Comparison of ENCODE assay signal across 8 cellular contexts in genomic region chr2:222861411-222862067, GRCh38. TPM values are rescaled to one million over a fixed set of nuclear protein-coding genes. Genes with fewer than 3 reads are reported as not detected.
DNase-seq lines count a peak whose midpoint lies in the region; ATAC-seq lines count a peak whose summit lies in the region.

No MANE protein-coding gene starts in this region.

- no peaks in the 10 kb centered on the region for H3K27me3 ChIP-seq in BLaER1 treated with 17β-estradiol and CSF1 and Interleukin-3, amounts not matched to agents 10 nM and 100 nM
- no peaks in the 10 kb centered on the region for H3K27me3 ChIP-seq in HUES48 (ENCODE audit: control insufficient read depth, insufficient read depth, low read length)
- no peaks in the 10 kb centered on the region for H3K27me3 ChIP-seq in mucosa of rectum (ENCODE audit: control insufficient read depth in 2 of 2, insufficient read depth in 2 of 2, low read length in 2 of 2)

- H3K9me3 Mint-ChIP-seq in activated CD4-positive, alpha-beta T cell treated with anti-CD3 and anti-CD28 coated beads, Interleukin-2, amount 10 ng/mL, durations not matched to agents 24 days and 14 days, result no peaks in the 10 kb centered on the region

- peaks cover 4% of the 10 kb centered on the region for H3K36me3 Mint-ChIP-seq in activated CD4-positive, alpha-beta T cell treated with anti-CD3 and anti-CD28 coated beads, Interleukin-2, amount 10 ng/mL, durations not matched to agents 24 days and 14 days (ENCODE audit: low read depth)

- H3K4me3 ChIP-seq in BLaER1 treated with 17β-estradiol and CSF1 and Interleukin-3, amounts not matched to agents 10 nM and 100 nM, result peak overlapping the region; percentile 85 to 99 (median 96)
- H3K4me3 ChIP-seq in HUES48 (ENCODE audit: low read depth, low read length), result peak overlapping the region; percentile 83
- H3K4me3 ChIP-seq in mucosa of rectum (ENCODE audit: low read length in 2 of 2), result peak overlapping the region; percentile 85

- no peak overlapping the region for H3K27ac Mint-ChIP-seq in activated CD4-positive, alpha-beta T cell treated with anti-CD3 and anti-CD28 coated beads, Interleukin-2, amount 10 ng/mL, durations not matched to agents 24 days and 14 days

- H3K27me3 Mint-ChIP-seq in activated CD4-positive, alpha-beta T cell treated with anti-CD3 and anti-CD28 coated beads, Interleukin-2, amount 10 ng/mL, durations not matched to agents 24 days and 14 days, result peaks cover 9% of the 10 kb centered on the region

- H3K36me3 ChIP-seq in BLaER1 treated with 17β-estradiol and CSF1 and Interleukin-3, amounts not matched to agents 10 nM and 100 nM, result no peaks in the 10 kb centered on the region
- H3K36me3 ChIP-seq in HUES48 (ENCODE audit: control insufficient read depth, insufficient read depth, low read length) (no peaks in the 10 kb centered on the region), mucosa of rectum (ENCODE audit: control insufficient read depth in 2 of 2, insufficient read depth in 2 of 2, low read length in 2 of 2) (no peaks in the 10 kb centered on the region)

- peaks cover 51 to 57% (median 56%) of the 10 kb centered on the region in 11 experiments for H4K20me1 ChIP-seq in BLaER1 treated with 17β-estradiol and CSF1 and Interleukin-3, amounts not matched to agents 10 nM and 100 nM

- intact Hi-C loops in activated CD4-positive, alpha-beta T cell treated with anti-CD3 and anti-CD28 coated beads, Interleukin-2, amount 10 ng/mL, durations not matched to agents 24 days and 14 days (cut with micrococcal nuclease), result loop anchor here (1.0 to 5.0 kb wide), 6 partner anchors 41 to 205 kb away; partner anchors contain the start of gene FARSB

- H3K4me1 Mint-ChIP-seq in activated CD4-positive, alpha-beta T cell treated with anti-CD3 and anti-CD28 coated beads, Interleukin-2, amount 10 ng/mL, durations not matched to agents 24 days and 14 days, result peaks cover 9% of the 10 kb centered on the region

- ATAC-seq in GM19463 (IDR thresholded peaks at IDR 0.05; ENCODE audit: unreplicated experiment), result peak; percentile 32

- peak overlapping the region; percentile 96 to 100 (median 98) for H3K9ac ChIP-seq in BLaER1 treated with 17β-estradiol and CSF1 and Interleukin-3, amounts not matched to agents 10 nM and 100 nM
- H3K9ac ChIP-seq in HUES48 (ENCODE audit: low read depth, low read length), result peak overlapping the region; percentile 79
- H3K9ac ChIP-seq in mucosa of rectum (ENCODE audit: low read depth in 1 of 2, low read length in 2 of 2), result peak overlapping the region; percentile 88 to 97

- peak overlapping the region; percentile 76 to 96 (median 88) for H3K4me2 ChIP-seq in BLaER1 treated with 17β-estradiol and CSF1 and Interleukin-3, amounts not matched to agents 10 nM and 100 nM

- no peaks in the 10 kb centered on the region for H3K9me3 ChIP-seq in BLaER1 treated with 17β-estradiol and CSF1 and Interleukin-3, amounts not matched to agents 10 nM and 100 nM (replicated peaks in 1 of 11)
- no peaks in the 10 kb centered on the region for H3K9me3 ChIP-seq in HUES48 (ENCODE audit: control insufficient read depth, insufficient read depth, low read length)
- H3K9me3 ChIP-seq in mucosa of rectum (ENCODE audit: control insufficient read depth in 2 of 2, low read length in 2 of 2), result no peaks in the 10 kb centered on the region

- peaks cover 41 to 56% (median 49%) of the 10 kb centered on the region in 10 experiments for H3K4me1 ChIP-seq in BLaER1 treated with 17β-estradiol and CSF1 and Interleukin-3, amounts not matched to agents 10 nM and 100 nM
- H3K4me1 ChIP-seq in HUES48 (ENCODE audit: control insufficient read depth, insufficient read depth, low read length) (peaks cover 53% of the 10 kb centered on the region), mucosa of rectum (ENCODE audit: control insufficient read depth in 2 of 2, insufficient read depth in 2 of 2, low read length in 2 of 2) (peaks cover 22 to 23% of the 10 kb centered on the region in 2 donors)

- no peak overlapping the region for H3K4me3 Mint-ChIP-seq in activated CD4-positive, alpha-beta T cell treated with anti-CD3 and anti-CD28 coated beads, Interleukin-2, amount 10 ng/mL, durations not matched to agents 24 days and 14 days

- DNase-seq in activated CD4-positive, alpha-beta T cell treated with anti-CD3 and anti-CD28 coated beads, Interleukin-2, amount 10 ng/mL, durations not matched to agents 24 days and 14 days, result peak; percentile 85
- peak; percentile 22 for DNase-seq in effector CD4-positive, alpha-beta T cell
- DNase-seq in stimulated activated naive CD4-positive, alpha-beta T cell treated with Interleukin-2 at 50 U/mL for 16 hours (lab: John Stamatoyannopoulos, UW), result peak; percentile 41
- DNase-seq in NCI-H1105 (lab: John Stamatoyannopoulos, UW), result no peak

- peak overlapping the region; percentile 92 to 99 (median 97) for H3K27ac ChIP-seq in BLaER1 treated with 17β-estradiol and CSF1 and Interleukin-3, amounts not matched to agents 10 nM and 100 nM
- H3K27ac ChIP-seq in HUES48 (ENCODE audit: low read depth, low read length), result peak overlapping the region; percentile 94
- peak overlapping the region; percentile 94 to 95 for H3K27ac ChIP-seq in mucosa of rectum (ENCODE audit: low read depth in 2 of 2, low read length in 2 of 2)

RNA-seq across cellular contexts. Expression of gene ACSL3, which starts 0.7 kb away (rescaled TPM):
- total RNA-seq in activated CD4-positive, alpha-beta T cell treated with anti-CD3 and anti-CD28 coated beads, Interleukin-2, amount 10 ng/mL, durations not matched to agents 24 days and 14 days, result 67.5 and 78.1 TPM in 2 replicates
